In genomic region chr3:23918331-23918730, GRCh38 we compare ENCODE assay signal across 8 cellular contexts. TPM values are rescaled to one million over a fixed set of nuclear protein-coding genes. Genes with fewer than 3 reads are reported as not detected.
DNase-seq lines count a peak whose midpoint lies in the region; ATAC-seq, FAIRE-seq and TF ChIP-seq lines count a peak whose summit lies in the region.
"Not testable (repeated sequence)": the region's sequence is repeated elsewhere in the genome, so short reads cannot be mapped to it uniquely, and the experiment has no call there.

No MANE protein-coding gene starts in this region.

- H3K9me3 ChIP-seq in BE2C; adipocyte (ENCODE audit: control insufficient read depth, low read length); endothelial cell of umbilical vein (replicated peaks; ENCODE audit: control insufficient read depth, insufficient read depth, low read length); iPS-20b (ENCODE audit: insufficient read depth, low read depth, low read length); neural cell (ENCODE audit: low read length): not testable (repeated sequence)

- not testable (repeated sequence) for ATAC-seq in T-cell (replicated peaks in 1 of 4); stimulated activated naive CD8-positive, alpha-beta T cell treated with anti-CD3 and anti-CD28 coated beads, Interleukin-15, amount 100 ng/mL, for 72 hours

- not testable (repeated sequence) for TF ChIP-seq CTCF in BE2C (IDR thresholded peaks at IDR 0.05; ENCODE audit: low read depth, low read length); HL-60 (IDR thresholded peaks at IDR 0.05; ENCODE audit: insufficient read depth, low read length); endothelial cell of umbilical vein (IDR thresholded peaks at IDR 0.05; ENCODE audit: extremely low read depth in 1 of 2, insufficient read depth in 1 of 2, low read depth in 1 of 2, low read length in 2 of 2); neural cell (IDR thresholded peaks at IDR 0.05; ENCODE audit: poor library complexity, severe bottlenecking)

- peak overlapping the region; percentile 97 to 98 for H3K27ac Mint-ChIP-seq in T-cell
- H3K27ac Mint-ChIP-seq in stimulated activated naive CD8-positive, alpha-beta T cell treated with anti-CD3 and anti-CD28 coated beads, Interleukin-15, amount 100 ng/mL, for 72 hours: peak overlapping the region; percentile 99 to 100

- H4K20me1 ChIP-seq in endothelial cell of umbilical vein (replicated peaks; ENCODE audit: control insufficient read depth, extremely low read depth, insufficient read depth, low read length); neural cell (ENCODE audit: insufficient read depth): not testable (repeated sequence)

- CTCF ChIA-PET in T-cell (lab: Charles Lee): interaction anchor here (0.6 to 1.2 kb wide), 2 partner anchors 28 to 84 kb away, joined by 3 read pairs; no protein-coding TSS in a partner anchor
- CTCF ChIA-PET in endothelial cell of umbilical vein (lab: Charles Lee): interaction anchor here (1.0 to 1.3 kb wide), 2 partner anchors 30 to 84 kb away, joined by 3 to 4 read pairs; no protein-coding TSS in a partner anchor

- H3K4me2 ChIP-seq in endothelial cell of umbilical vein (ENCODE audit: insufficient read depth, low read length) (peak overlapping the region; percentile 98), neural cell (ENCODE audit: low read length) (peak overlapping the region; percentile 81)

- POLR2A ChIA-PET in T-cell (lab: Charles Lee) (interaction anchor here in 1 of 2 donors (0.8 to 1.8 kb wide), 6 partner anchors 11 to 35 kb away, joined by 3 to 15 read pairs (median 4); no protein-coding TSS in a partner anchor), endothelial cell of umbilical vein (lab: Charles Lee) (interaction anchor here (2.0 to 2.4 kb wide), 4 partner anchors 18 to 74 kb away, joined by 13 to 21 read pairs (median 14); no protein-coding TSS in a partner anchor)

- not testable (repeated sequence) for H3K9me2 ChIP-seq in neural cell (ENCODE audit: insufficient read depth, low read length)

- H3K27ac ChIP-seq in HL-60 (replicated peaks): peak overlapping the region; percentile 93
- H3K27ac ChIP-seq in endothelial cell of umbilical vein (ENCODE audit: insufficient read depth, low read depth, low read length): peak overlapping the region; percentile 79
- H3K27ac ChIP-seq in iPS-20b (ENCODE audit: low read length): peak overlapping the region; percentile 87
- peak overlapping the region; percentile 92 for H3K27ac ChIP-seq in neural cell (ENCODE audit: low read length)

- not testable (repeated sequence) for DNase-seq in BE2C; HL-60 (ENCODE audit: low read depth in 1 of 2, low spot score in 1 of 2); T-cell; adipocyte (ENCODE audit: low read depth); endothelial cell of umbilical vein (ENCODE audit: low read depth, low spot score); stimulated activated naive CD8-positive, alpha-beta T cell treated with anti-CD3 and anti-CD28 coated beads, Interleukin-15, amount 100 ng/mL, for 72 hours

- peak overlapping the region; percentile 99 for H3K9ac ChIP-seq in adipocyte (ENCODE audit: low read length)
- H3K9ac ChIP-seq in endothelial cell of umbilical vein (replicated peaks; ENCODE audit: extremely low read depth, insufficient read depth, low read length): peak overlapping the region; percentile 95
- peak overlapping the region; percentile 99 for H3K9ac ChIP-seq in iPS-20b (ENCODE audit: low read depth, low read length)
- peak overlapping the region; percentile 97 for H3K9ac ChIP-seq in neural cell (ENCODE audit: low read length)

- H3K9me1 ChIP-seq in endothelial cell of umbilical vein (replicated peaks; ENCODE audit: control insufficient read depth, extremely low read depth, insufficient read depth, low read length): not testable (repeated sequence)

- peak overlapping the region; percentile 98 to 100 (median 99) for H3K4me3 Mint-ChIP-seq in T-cell
- peak overlapping the region; percentile 96 to 98 for H3K4me3 Mint-ChIP-seq in stimulated activated naive CD8-positive, alpha-beta T cell treated with anti-CD3 and anti-CD28 coated beads, Interleukin-15, amount 100 ng/mL, for 72 hours

- peaks cover 45 to 60% (median 48%) of the 10 kb centered on the region in 3 donors for H3K4me1 Mint-ChIP-seq in T-cell
- H3K4me1 Mint-ChIP-seq in stimulated activated naive CD8-positive, alpha-beta T cell treated with anti-CD3 and anti-CD28 coated beads, Interleukin-15, amount 100 ng/mL, for 72 hours: peaks cover 51% of the 10 kb centered on the region

- TF ChIP-seq EP300 in neural cell (conservative IDR thresholded peaks at IDR 0.05; ENCODE audit: poor library complexity, severe bottlenecking): not testable (repeated sequence)

- H3K4me1 ChIP-seq in BE2C; iPS-20b (ENCODE audit: insufficient read depth, low read length): not testable (repeated sequence)
- H3K4me1 ChIP-seq in adipocyte (ENCODE audit: control insufficient read depth, insufficient read depth, low read length): peaks cover 43% of the 10 kb centered on the region
- peaks cover 17% of the 10 kb centered on the region for H3K4me1 ChIP-seq in endothelial cell of umbilical vein (ENCODE audit: control insufficient read depth, extremely low read depth, insufficient read depth, low read length)

- BruUV-seq in endothelial cell of umbilical vein (replicated peaks; lab: Mats Ljungman, UMichigan): not testable (repeated sequence)

- intact Hi-C loops in endothelial cell of umbilical vein (cut with micrococcal nuclease): not testable (repeated sequence)

- H3K79me2 ChIP-seq in endothelial cell of umbilical vein (ENCODE audit: control insufficient read depth, insufficient read depth, low read length): peaks cover 23% of the 10 kb centered on the region
- peaks cover 41% of the 10 kb centered on the region for H3K79me2 ChIP-seq in neural cell (replicated peaks; ENCODE audit: insufficient read depth, low read length)

- TF ChIP-seq POLR2A in endothelial cell of umbilical vein (IDR thresholded peaks at IDR 0.05; ENCODE audit: low read depth, low read length): not testable (repeated sequence)

- H3K36me3 Mint-ChIP-seq in T-cell: peaks cover 28% of the 10 kb centered on the region

- not testable (repeated sequence) for TF ChIP-seq RAD21 in neural cell (conservative IDR thresholded peaks at IDR 0.05)

- H3K27me3 Mint-ChIP-seq in T-cell; stimulated activated naive CD8-positive, alpha-beta T cell treated with anti-CD3 and anti-CD28 coated beads, Interleukin-15, amount 100 ng/mL, for 72 hours: not testable (repeated sequence)

- H3K4me3 ChIP-seq in BE2C (ENCODE audit: low read depth, low read length) (peak overlapping the region; percentile 88), HL-60 (replicated peaks; ENCODE audit: insufficient read depth, low read length) (peak overlapping the region; percentile 87), adipocyte (ENCODE audit: low read length) (peak overlapping the region; percentile 97), endothelial cell of umbilical vein (replicated peaks in 1 of 3; ENCODE audit: insufficient read depth in 1 of 3, low read depth in 1 of 3, low read length in 3 of 3) (peak overlapping the region; percentile 93 to 100 (median 98)), iPS-20b (ENCODE audit: low read length) (peak overlapping the region; percentile 100), neural cell (ENCODE audit: low read length) (peak overlapping the region; percentile 89)

- not testable (repeated sequence) for FAIRE-seq in endothelial cell of umbilical vein (lab: Jason Lieb, UNC)

- not testable (repeated sequence) for H3K27me3 ChIP-seq in BE2C; HL-60 (ENCODE audit: insufficient read depth, poor library complexity, severe bottlenecking); adipocyte (replicated peaks; ENCODE audit: control insufficient read depth, insufficient read depth, low read length); endothelial cell of umbilical vein (ENCODE audit: control insufficient read depth in 2 of 2, insufficient read depth in 2 of 2, low read length in 2 of 2); neural cell (ENCODE audit: insufficient read depth, low read depth, low read length)
- H3K27me3 ChIP-seq in iPS-20b (ENCODE audit: insufficient read depth, low read length): peaks cover 11% of the 10 kb centered on the region; the same call in 1 of the 2 replicates

- not testable (repeated sequence) for H2AFZ ChIP-seq in endothelial cell of umbilical vein (ENCODE audit: low read depth, low read length); neural cell (ENCODE audit: low read depth, low read length)

- H3K9me3 Mint-ChIP-seq in T-cell; stimulated activated naive CD8-positive, alpha-beta T cell treated with anti-CD3 and anti-CD28 coated beads, Interleukin-15, amount 100 ng/mL, for 72 hours: not testable (repeated sequence)

- H3K36me3 ChIP-seq in BE2C (peaks cover 37% of the 10 kb centered on the region), adipocyte (ENCODE audit: control insufficient read depth, insufficient read depth, low read length, severe bottlenecking) (peaks cover 34% of the 10 kb centered on the region), endothelial cell of umbilical vein (ENCODE audit: control insufficient read depth in 2 of 2, extremely low read depth in 1 of 2, insufficient read depth in 2 of 2, low read length in 2 of 2) (peaks cover 9 to 11% of the 10 kb centered on the region in 2 experiments), iPS-20b (ENCODE audit: insufficient read depth, low read depth, low read length) (peaks cover 44% of the 10 kb centered on the region)
- H3K36me3 ChIP-seq in neural cell (ENCODE audit: insufficient read depth, low read length): not testable (repeated sequence)

- dilution Hi-C loops in endothelial cell of umbilical vein (cut with MboI; ENCODE audit: extremely low pct_ligation_motif_present, low sequenced_read_pairs): not testable (repeated sequence)

- H3F3A ChIP-seq in neural cell (ENCODE audit: insufficient read depth, low read length, poor library complexity, severe bottlenecking): not testable (repeated sequence)

RNA-seq across cellular contexts. Expression of gene RPL15, which starts 1.4 kb away (rescaled TPM):
- 821 TPM for polyA plus RNA-seq in BE2C (2012; ENCODE audit: insufficient read depth, insufficient read length, low read depth)
- total RNA-seq in T-cell (1,000 to 10,000 TPM; 1,997 to 2,171 (median 2,116) TPM), endothelial cell of umbilical vein (1,872 and 1,901 TPM in 2 replicates)
- polyA plus RNA-seq in endothelial cell of umbilical vein (5,377 and 5,777 TPM in 2 replicates), neural cell (3,247 and 3,701 TPM in 2 replicates)
- polyA plus RNA-seq in endothelial cell of umbilical vein (2011; cell fraction: cytosol; rRNA removed): 5,867 and 5,920 TPM in 2 replicates
- polyA plus RNA-seq in endothelial cell of umbilical vein (2011; cell fraction: nucleus; rRNA removed): 1,424 and 1,737 TPM in 2 replicates
- 2,753 and 2,992 TPM in 2 replicates for polyA plus RNA-seq in endothelial cell of umbilical vein (2012)
- polyA minus RNA-seq in endothelial cell of umbilical vein (1,603 and 1,650 TPM in 2 replicates), neural cell (2,507 and 2,597 TPM in 2 replicates)
- polyA minus RNA-seq in endothelial cell of umbilical vein (2011; cell fraction: cytosol; rRNA and poly(A)+ RNA removed): 1,144 TPM
- polyA minus RNA-seq in endothelial cell of umbilical vein (2011; cell fraction: nucleus; rRNA and poly(A)+ RNA removed): 244 and 285 TPM in 2 replicates

RNA-seq across cellular contexts. Expression of gene NKIRAS1, which starts 1.5 kb away (rescaled TPM):
- polyA plus RNA-seq in BE2C (2012; ENCODE audit: insufficient read depth, insufficient read length, low read depth): 5.8 TPM
- 1 to 10 TPM; 2.2 to 4.1 (median 3.6) TPM for total RNA-seq in T-cell
- 2.8 and 2.9 TPM in 2 replicates for total RNA-seq in endothelial cell of umbilical vein
- polyA plus RNA-seq in endothelial cell of umbilical vein: 1.5 and 2.2 TPM in 2 replicates
- polyA plus RNA-seq in endothelial cell of umbilical vein (2011; cell fraction: cytosol; rRNA removed): 2.0 and 2.5 TPM in 2 replicates
- polyA plus RNA-seq in endothelial cell of umbilical vein (2011; cell fraction: nucleus; rRNA removed): 2.1 and 3.3 TPM in 2 replicates
- 3.5 and 3.8 TPM in 2 replicates for polyA plus RNA-seq in endothelial cell of umbilical vein (2012)
- 1.8 TPM in 2 replicates for polyA minus RNA-seq in endothelial cell of umbilical vein
- 3.3 TPM for polyA minus RNA-seq in endothelial cell of umbilical vein (2011; cell fraction: cytosol; rRNA and poly(A)+ RNA removed)
- 2.9 and 3.0 TPM in 2 replicates for polyA minus RNA-seq in endothelial cell of umbilical vein (2011; cell fraction: nucleus; rRNA and poly(A)+ RNA removed)
- polyA plus RNA-seq in neural cell: 38.1 and 42.1 TPM in 2 replicates
- polyA minus RNA-seq in neural cell: 44.1 and 47.9 TPM in 2 replicates

RNA-seq across cellular contexts. Expression of gene NR1D2, which starts 26.8 kb away (rescaled TPM):
- 7.8 TPM for polyA plus RNA-seq in BE2C (2012; ENCODE audit: insufficient read depth, insufficient read length, low read depth)
- 10 to 100 TPM; 44.4 to 96.7 (median 51.7) TPM for total RNA-seq in T-cell
- 14.6 and 15.7 TPM in 2 replicates for total RNA-seq in endothelial cell of umbilical vein
- 3.7 and 4.3 TPM in 2 replicates for polyA plus RNA-seq in endothelial cell of umbilical vein
- polyA plus RNA-seq in endothelial cell of umbilical vein (2011; cell fraction: cytosol; rRNA removed): 5.9 and 6.5 TPM in 2 replicates
- polyA plus RNA-seq in endothelial cell of umbilical vein (2011; cell fraction: nucleus; rRNA removed): 11.7 and 13.0 TPM in 2 replicates
- 10.2 and 13.8 TPM in 2 replicates for polyA plus RNA-seq in endothelial cell of umbilical vein (2012)
- polyA minus RNA-seq in endothelial cell of umbilical vein: 17.4 and 29.8 TPM in 2 replicates
- polyA minus RNA-seq in endothelial cell of umbilical vein (2011; cell fraction: cytosol; rRNA and poly(A)+ RNA removed): 32.8 TPM
- polyA minus RNA-seq in endothelial cell of umbilical vein (2011; cell fraction: nucleus; rRNA and poly(A)+ RNA removed): 28.8 and 35.8 TPM in 2 replicates
- 12.9 and 13.4 TPM in 2 replicates for polyA plus RNA-seq in neural cell
- 27.8 and 34.7 TPM in 2 replicates for polyA minus RNA-seq in neural cell
